In the genomic region with DNA sequence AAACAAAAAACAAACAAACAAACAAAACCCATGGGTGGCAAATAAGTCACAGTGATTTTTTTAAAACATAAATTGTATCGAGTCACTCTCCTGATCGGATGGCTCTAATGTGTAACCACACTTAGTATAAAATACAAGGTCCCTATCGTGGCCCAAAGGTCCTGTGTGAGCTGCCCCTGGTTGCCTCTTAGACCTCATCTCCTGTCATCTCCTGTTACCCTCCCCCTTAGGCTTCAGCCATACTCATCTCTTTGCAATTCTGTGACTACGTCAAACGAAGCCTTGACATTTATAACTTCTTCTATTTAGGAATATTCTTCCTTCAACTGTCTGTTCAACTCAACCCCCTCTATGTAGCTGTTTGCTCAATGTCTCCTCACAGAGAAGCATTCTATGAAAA, we compare ENCODE assay signal across 26 cellular contexts. TPM values are rescaled to one million over a fixed set of nuclear protein-coding genes. Genes with fewer than 3 reads are reported as not detected.
DNase-seq lines count a peak whose midpoint lies in the region; ATAC-seq and TF ChIP-seq lines count a peak whose summit lies in the region.
"Had no signal": no experiment of that assay in that cellular context is flagged by ENCODE, and none has a peak within 500 bp of the region (broad histone marks: within the 10 kb centered on the region; RNA-seq: fewer than 3 reads in every experiment).

No MANE protein-coding gene starts in this region.

- H3K36me3 Mint-ChIP-seq in WTC11 (peaks cover 30% of the 10 kb centered on the region), neural crest cell (ENCODE audit: low read depth) (peaks cover 22% of the 10 kb centered on the region)

- peak overlapping the region in 3 of 5 donors; percentile 60 to 81 (median 70) for H3K27ac ChIP-seq in adrenal gland
- H3K27ac ChIP-seq in vagina = no peak overlapping the region
- H3K27ac ChIP-seq: BLaER1 had no signal

- DNase-seq in WTC11 (ENCODE audit: low spot score) (no peak), adrenal gland (peak in 4 of 7 donors; percentile 47 to 66 (median 60)), left kidney (ENCODE audit: low read depth, low spot score) (peak; percentile 1), neural crest cell (ENCODE audit: low read depth, low spot score) (no peak), HCEC 1CT (no peak), vagina (ENCODE audit: extremely low spot score in 2 of 2) (no peak)
- DNase-seq: 8988T; ACHN; BE2C; C1 segment of cervical spinal cord; CD4-positive, alpha-beta memory T cell; CD4-positive, CD25-positive, alpha-beta regulatory T cell; CD8-positive, alpha-beta memory T cell; COR-L47; DMS 273 treated with DMSO at 0.1 percent for 48 hours; DMS153; DMS53; DMS79; DND-41; EL; GDM1 had no signal

- H3K4me1 Mint-ChIP-seq in WTC11 (no peaks in the 10 kb centered on the region), neural crest cell (no peaks in the 10 kb centered on the region)
- H3K4me1 Mint-ChIP-seq: CD14-positive monocyte; CD4-positive, alpha-beta memory T cell had no signal

- intact Hi-C loops in adrenal gland (cut with DNase I) (no loop called here), vagina (cut with DNase I) (no loop called here)

- WGBS in adrenal gland, 4 donors = 47 to 61% (median 54%) methylated on average over 5 of the region's 5 CpGs

- no peak overlapping the region for H3K4me3 Mint-ChIP-seq in WTC11
- no peak overlapping the region for H3K4me3 Mint-ChIP-seq in neural crest cell
- H3K4me3 Mint-ChIP-seq: CD14-positive monocyte; CD4-positive, alpha-beta memory T cell; CD4-positive, CD25-positive, alpha-beta regulatory T cell; CD8-positive, alpha-beta memory T cell had no signal

- TF ChIP-seq POLR2A in adrenal gland (IDR thresholded peaks at IDR 0.05) (no peak), vagina (IDR thresholded peaks at IDR 0.05) (no peak)

- H3K27me3 Mint-ChIP-seq in WTC11 (ENCODE audit: low read depth) (no peaks in the 10 kb centered on the region), neural crest cell (ENCODE audit: low read depth) (no peaks in the 10 kb centered on the region)
- H3K27me3 Mint-ChIP-seq: CD4-positive, alpha-beta memory T cell; CD4-positive, CD25-positive, alpha-beta regulatory T cell; CD8-positive, alpha-beta memory T cell had no signal

- H3K27ac Mint-ChIP-seq in WTC11 = 0 out of 2 replicates have a peak overlapping the region, but pooled peaks have one; percentile 19
- H3K27ac Mint-ChIP-seq in neural crest cell (ENCODE audit: unreplicated experiment) = peak overlapping the region; percentile 48
- H3K27ac Mint-ChIP-seq: CD14-positive monocyte; CD4-positive, alpha-beta memory T cell had no signal

- ATAC-seq in WTC11 (no peak), GM21526 (IDR thresholded peaks at IDR 0.05; ENCODE audit: low FRiP score, unreplicated experiment) (no peak), HG03196 (IDR thresholded peaks at IDR 0.05; ENCODE audit: unreplicated experiment) (no peak)
- ATAC-seq: GM12878 had no signal

- H3K27me3 ChIP-seq in adrenal gland = no peaks in the 10 kb centered on the region
- H3K27me3 ChIP-seq in vagina = no peaks in the 10 kb centered on the region
- H3K27me3 ChIP-seq: BE2C, BLaER1 had no signal

- H3K4me1 ChIP-seq in adrenal gland (replicated peaks in 1 of 2) (peaks cover 8 to 9% of the 10 kb centered on the region in 2 donors), vagina (no peaks in the 10 kb centered on the region)
- H3K4me1 ChIP-seq: BE2C, BLaER1 had no signal

- TF ChIP-seq CTCF in WTC11 (IDR thresholded peaks at IDR 0.05) = no peak
- no peak for TF ChIP-seq CTCF in adrenal gland (IDR thresholded peaks at IDR 0.05)
- no peak for TF ChIP-seq CTCF in neural crest cell (conservative IDR thresholded peaks at IDR 0.05)
- no peak for TF ChIP-seq CTCF in vagina (IDR thresholded peaks at IDR 0.05)

- H3K9me3 ChIP-seq in adrenal gland (replicated peaks in 1 of 3) (no peaks in the 10 kb centered on the region), vagina (no peaks in the 10 kb centered on the region)
- H3K9me3 ChIP-seq: BE2C had no signal

- CTCF ChIA-PET in WTC11 (lab: Charles Lee) = interaction anchor here (0.7 kb wide), 1 partner anchor 520 kb away, joined by 3 read pairs; no protein-coding TSS in a partner anchor

- no peak overlapping the region for H3K4me3 ChIP-seq in adrenal gland
- no peak overlapping the region for H3K4me3 ChIP-seq in vagina
- H3K4me3 ChIP-seq: BLaER1, GM12878 had no signal

- H3K36me3 ChIP-seq in adrenal gland (replicated peaks in 1 of 2) (peaks cover 0 to 36% of the 10 kb centered on the region in 2 donors), vagina (peaks cover 0 to 59% of the 10 kb centered on the region in 2 donors)

- POLR2A ChIA-PET in WTC11 (lab: Charles Lee) = no interaction called here

- H3K9me3 Mint-ChIP-seq in WTC11 = 0 out of 2 replicates have a peak, but pooled peaks cover 3% of the 10 kb centered on the region
- H3K9me3 Mint-ChIP-seq in neural crest cell = peaks cover 4% of the 10 kb centered on the region
- H3K9me3 Mint-ChIP-seq: CD14-positive monocyte; CD4-positive, CD25-positive, alpha-beta regulatory T cell; CD8-positive, alpha-beta memory T cell had no signal

TF ChIP-seq in WTC11, 78 proteins besides CTCF, POLR2A, EP300 and RAD21 (continues in another document):
- TF ChIP-seq ZNF317 (CRISPR knock-in tag; IDR thresholded peaks at IDR 0.05; ENCODE audit: borderline replicate concordance, low read depth) (no peak), SOX15 (CRISPR knock-in tag; IDR thresholded peaks at IDR 0.05) (no peak), ZNF263 (CRISPR knock-in tag; IDR thresholded peaks at IDR 0.05; ENCODE audit: low read depth) (no peak), ZNF219 (CRISPR knock-in tag; IDR thresholded peaks at IDR 0.05; ENCODE audit: borderline replicate concordance) (no peak)
- TF ChIP-seq, protein P1, sequence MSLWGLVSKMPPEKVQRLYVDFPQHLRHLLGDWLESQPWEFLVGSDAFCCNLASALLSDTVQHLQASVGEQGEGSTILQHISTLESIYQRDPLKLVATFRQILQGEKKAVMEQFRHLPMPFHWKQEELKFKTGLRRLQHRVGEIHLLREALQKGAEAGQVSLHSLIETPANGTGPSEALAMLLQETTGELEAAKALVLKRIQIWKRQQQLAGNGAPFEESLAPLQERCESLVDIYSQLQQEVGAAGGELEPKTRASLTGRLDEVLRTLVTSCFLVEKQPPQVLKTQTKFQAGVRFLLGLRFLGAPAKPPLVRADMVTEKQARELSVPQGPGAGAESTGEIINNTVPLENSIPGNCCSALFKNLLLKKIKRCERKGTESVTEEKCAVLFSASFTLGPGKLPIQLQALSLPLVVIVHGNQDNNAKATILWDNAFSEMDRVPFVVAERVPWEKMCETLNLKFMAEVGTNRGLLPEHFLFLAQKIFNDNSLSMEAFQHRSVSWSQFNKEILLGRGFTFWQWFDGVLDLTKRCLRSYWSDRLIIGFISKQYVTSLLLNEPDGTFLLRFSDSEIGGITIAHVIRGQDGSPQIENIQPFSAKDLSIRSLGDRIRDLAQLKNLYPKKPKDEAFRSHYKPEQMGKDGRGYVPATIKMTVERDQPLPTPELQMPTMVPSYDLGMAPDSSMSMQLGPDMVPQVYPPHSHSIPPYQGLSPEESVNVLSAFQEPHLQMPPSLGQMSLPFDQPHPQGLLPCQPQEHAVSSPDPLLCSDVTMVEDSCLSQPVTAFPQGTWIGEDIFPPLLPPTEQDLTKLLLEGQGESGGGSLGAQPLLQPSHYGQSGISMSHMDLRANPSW (CRISPR knock-in tag; conservative IDR thresholded peaks at IDR 0.05; ENCODE audit: low read depth) = no peak
- TF ChIP-seq, protein P2, sequence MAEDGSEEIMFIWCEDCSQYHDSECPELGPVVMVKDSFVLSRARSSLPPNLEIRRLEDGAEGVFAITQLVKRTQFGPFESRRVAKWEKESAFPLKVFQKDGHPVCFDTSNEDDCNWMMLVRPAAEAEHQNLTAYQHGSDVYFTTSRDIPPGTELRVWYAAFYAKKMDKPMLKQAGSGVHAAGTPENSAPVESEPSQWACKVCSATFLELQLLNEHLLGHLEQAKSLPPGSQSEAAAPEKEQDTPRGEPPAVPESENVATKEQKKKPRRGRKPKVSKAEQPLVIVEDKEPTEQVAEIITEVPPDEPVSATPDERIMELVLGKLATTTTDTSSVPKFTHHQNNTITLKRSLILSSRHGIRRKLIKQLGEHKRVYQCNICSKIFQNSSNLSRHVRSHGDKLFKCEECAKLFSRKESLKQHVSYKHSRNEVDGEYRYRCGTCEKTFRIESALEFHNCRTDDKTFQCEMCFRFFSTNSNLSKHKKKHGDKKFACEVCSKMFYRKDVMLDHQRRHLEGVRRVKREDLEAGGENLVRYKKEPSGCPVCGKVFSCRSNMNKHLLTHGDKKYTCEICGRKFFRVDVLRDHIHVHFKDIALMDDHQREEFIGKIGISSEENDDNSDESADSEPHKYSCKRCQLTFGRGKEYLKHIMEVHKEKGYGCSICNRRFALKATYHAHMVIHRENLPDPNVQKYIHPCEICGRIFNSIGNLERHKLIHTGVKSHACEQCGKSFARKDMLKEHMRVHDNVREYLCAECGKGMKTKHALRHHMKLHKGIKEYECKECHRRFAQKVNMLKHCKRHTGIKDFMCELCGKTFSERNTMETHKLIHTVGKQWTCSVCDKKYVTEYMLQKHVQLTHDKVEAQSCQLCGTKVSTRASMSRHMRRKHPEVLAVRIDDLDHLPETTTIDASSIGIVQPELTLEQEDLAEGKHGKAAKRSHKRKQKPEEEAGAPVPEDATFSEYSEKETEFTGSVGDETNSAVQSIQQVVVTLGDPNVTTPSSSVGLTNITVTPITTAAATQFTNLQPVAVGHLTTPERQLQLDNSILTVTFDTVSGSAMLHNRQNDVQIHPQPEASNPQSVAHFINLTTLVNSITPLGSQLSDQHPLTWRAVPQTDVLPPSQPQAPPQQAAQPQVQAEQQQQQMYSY (CRISPR knock-in tag; IDR thresholded peaks at IDR 0.05) = no peak

RNA-seq across cellular contexts. Expression of a gene that starts 43.9 kb away (rescaled TPM):
- 18.6 to 21.9 TPM (median 21.5 TPM) in 3 replicates for total RNA-seq in WTC11 (2021)
- total RNA-seq in adrenal gland = 10 to 100 TPM; 14.9 to 46.6 (median 21.4) TPM
- polyA plus RNA-seq in adrenal gland = 10 to 100 TPM in 1 of 3 donors, 1 to 10 TPM in 2; 3.8 to 10.5 (median 6.6) TPM
- total RNA-seq in neural crest cell = 25.4 and 28.2 TPM in 2 replicates
- total RNA-seq in vagina = 8.8 TPM

Comparison
In these comparisons a context has a peak if more than half of its experiments do, and no peak if none do; other contexts are left out.
1. DNase-seq: peak in adrenal gland (4 of 7) and left kidney (single experiment); none in WTC11 (single experiment), neural crest cell (single experiment), HCEC 1CT (single experiment) and vagina (0 of 2).